Comparison of ENCODE assay signal across 9 cellular contexts in the genomic region with DNA sequence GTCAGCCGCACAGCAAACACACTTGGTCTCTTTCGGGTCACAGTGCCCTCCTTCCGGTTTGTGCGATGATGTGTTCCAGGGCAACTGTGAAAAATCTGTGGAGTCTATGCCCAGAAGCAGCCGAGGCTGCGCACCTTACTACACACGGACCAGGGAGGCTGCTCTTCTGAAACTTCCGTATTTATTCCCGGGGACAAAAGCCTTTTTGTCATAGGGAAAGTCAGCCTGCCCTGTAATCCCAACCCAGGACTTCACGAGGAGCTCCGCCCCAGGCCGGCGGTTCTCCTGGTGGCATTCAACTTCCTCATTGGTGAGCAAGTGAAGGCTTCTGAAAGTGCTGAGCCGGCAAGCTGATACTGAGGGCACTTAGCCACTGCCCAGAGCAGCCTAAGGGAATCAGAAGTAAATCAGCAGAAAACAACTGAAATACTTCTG.
DNase-seq lines count a peak whose midpoint lies in the region; ATAC-seq, FAIRE-seq and TF ChIP-seq lines count a peak whose summit lies in the region.
"Had no signal": no experiment of that assay in that cellular context is flagged by ENCODE, and none has a peak within 500 bp of the region (broad histone marks: within the 10 kb centered on the region; RNA-seq: fewer than 3 reads in every experiment).

No MANE protein-coding gene starts in this region.

- no peak for FAIRE-seq in H1 (lab: Jason Lieb, UNC)

- H3K9ac ChIP-seq in PC-3 (ENCODE audit: low read length) (peak overlapping the region; percentile 68), H1 (replicated peaks in 1 of 4; ENCODE audit: extremely low read depth in 1 of 4, low read depth in 3 of 4, low read length in 3 of 4) (no peak overlapping the region)

- POLR2A ChIA-PET in PC-3 (lab: Charles Lee; ENCODE audit: unreplicated experiment) (interaction anchor here (0.6 to 1.0 kb wide), 4 partner anchors 16 to 831 kb away, joined by 4 to 8 read pairs (median 5); no protein-coding TSS in a partner anchor), H1 (lab: Charles Lee; ENCODE audit: partially characterized antibody) (interaction anchor here (1.3 to 1.8 kb wide), 4 partner anchors 14 to 46 kb away, joined by 3 to 7 read pairs (median 4); no protein-coding TSS in a partner anchor)

- H4K20me1 ChIP-seq in PC-3 (ENCODE audit: low read length) (no peaks in the 10 kb centered on the region), H1 (replicated peaks in 1 of 2; ENCODE audit: control insufficient read depth in 1 of 2, insufficient read depth in 2 of 2, low read length in 2 of 2) (no peaks in the 10 kb centered on the region)

- no peak overlapping the region for H3K4ac ChIP-seq in H1 (replicated peaks; ENCODE audit: insufficient read length, low read depth, low read length)

- no peak overlapping the region for H3K56ac ChIP-seq in H1 (replicated peaks; ENCODE audit: insufficient read length, low read depth, low read length)

- no peaks in the 10 kb centered on the region for H3F3A ChIP-seq in PC-3 (ENCODE audit: low read length, unreplicated experiment)

- peak overlapping the region; percentile 43 for H3K4me3 ChIP-seq in PC-3 (ENCODE audit: low read length)
- peak overlapping the region in 3 of 4 experiments; percentile 11 to 34 (median 17); a peak in 6 of 8 replicates for H3K4me3 ChIP-seq in H1 (ENCODE audit: extremely low read depth in 1 of 4, insufficient read depth in 2 of 4, low read depth in 3 of 4, low read length in 4 of 4)
- H3K4me3 ChIP-seq: cardiac muscle cell had no signal

- no peak overlapping the region for H2BK15ac ChIP-seq in H1 (ENCODE audit: low read length)

- H2AFZ ChIP-seq in PC-3 (ENCODE audit: low read length) (peak overlapping the region; percentile 83), H1 (ENCODE audit: low read length) (peak overlapping the region; percentile 86; the same call in 1 of the 2 replicates)

- ATAC-seq in Right ventricle myocardium superior (ENCODE audit: poor library complexity) (peak; percentile 87), PC-3 (peak; percentile 68), GM21360 (IDR thresholded peaks at IDR 0.05; ENCODE audit: unreplicated experiment) (no peak)

- TF ChIP-seq EP300 in H1 (IDR thresholded peaks at IDR 0.05; ENCODE audit: borderline replicate concordance in 1 of 2, low read depth in 2 of 2, low read length in 2 of 2) = no peak

- H3K23me2 ChIP-seq in H1 (ENCODE audit: low read depth, low read length) = no peaks in the 10 kb centered on the region

- H3K79me1 ChIP-seq in H1 (ENCODE audit: low read depth, low read length) = no peaks in the 10 kb centered on the region

- TF ChIP-seq CTCF in PC-3 (conservative IDR thresholded peaks at IDR 0.05; ENCODE audit: low read depth, low read length) (no peak), H1 (IDR thresholded peaks at IDR 0.05; ENCODE audit: control extremely low read depth in 1 of 3, insufficient read depth in 1 of 3, low read depth in 1 of 3, low read length in 3 of 3) (no peak)

- H3K27me3 ChIP-seq in PC-3 (ENCODE audit: low read length) = no peaks in the 10 kb centered on the region
- no peaks in the 10 kb centered on the region; a peak in 1 of 7 replicates for H3K27me3 ChIP-seq in H1 (replicated peaks in 1 of 4; ENCODE audit: control insufficient read depth in 3 of 4, extremely low read depth in 1 of 4, insufficient read depth in 3 of 4, low read length in 3 of 4)
- H3K27me3 ChIP-seq: cardiac muscle cell had no signal

- H2AK5ac ChIP-seq in H1 (ENCODE audit: low read depth, low read length) = peak overlapping the region; percentile 2; the same call in 1 of the 2 replicates

- H3K4me1 ChIP-seq in PC-3 (ENCODE audit: insufficient read depth, low read length) = peaks cover 48% of the 10 kb centered on the region
- H3K4me1 ChIP-seq in H1 (replicated peaks in 1 of 4; ENCODE audit: control insufficient read depth in 3 of 4, insufficient read depth in 4 of 4, low read length in 3 of 4) = peaks cover 8 to 23% (median 19%) of the 10 kb centered on the region in 4 experiments

- no peaks in the 10 kb centered on the region for H3K9me2 ChIP-seq in PC-3 (replicated peaks; ENCODE audit: low read length)

- H2BK20ac ChIP-seq in H1 (ENCODE audit: low read length) = peak overlapping the region; percentile 44; the same call in 1 of the 2 replicates

- peak overlapping the region; percentile 57 for H4K91ac ChIP-seq in H1 (replicated peaks; ENCODE audit: insufficient read length, low read length)

- peak overlapping the region; percentile 76 for H3K4me2 ChIP-seq in PC-3 (ENCODE audit: low read length)
- H3K4me2 ChIP-seq in H1 (ENCODE audit: insufficient read depth in 1 of 2, low read depth in 2 of 2, low read length in 2 of 2) = peak overlapping the region; percentile 59 to 67

- H3K79me2 ChIP-seq in PC-3 (ENCODE audit: low read length) (peaks cover 8% of the 10 kb centered on the region; the same call in 1 of the 2 replicates), H1 (ENCODE audit: control insufficient read depth in 1 of 2, insufficient read depth in 2 of 2, low read length in 2 of 2) (no peaks in the 10 kb centered on the region)

- TF ChIP-seq POLR2A in H1 (IDR thresholded peaks at IDR 0.05; ENCODE audit: control extremely low read depth in 1 of 2, low read depth in 2 of 2, low read length in 2 of 2) = no peak

- peak overlapping the region; percentile 95 for H3K27ac ChIP-seq in PC-3 (ENCODE audit: low read length)
- peak overlapping the region; percentile 66; the same call in 1 of the 2 replicates for H3K27ac ChIP-seq in H1 (ENCODE audit: low read depth, low read length)
- H3K27ac ChIP-seq: cardiac muscle cell had no signal

- 62% methylated on average over 14 of the region's 14 CpGs; no CpG with 5 or more reads in 1 of the 2 experiments for WGBS in H1 (ENCODE audit: extremely low coverage in 1 of 2, insufficient coverage in 1 of 2, insufficient read length in 1 of 2, insufficient replicate concordance in 2 of 2, low coverage in 1 of 2, low lambda C conversion rate in 2 of 2, missing lambda C conversion rate in 1 of 2), 2 experiments

- peak overlapping the region; percentile 37; the same call in 1 of the 2 replicates for H2BK5ac ChIP-seq in H1 (ENCODE audit: low read depth, low read length)

- intact Hi-C loops in Right ventricle myocardium superior (cut with DNase I) = no loop called here
- intact Hi-C loops in cardiac septum (cut with DNase I) = no loop called here
- intact Hi-C loops in PC-3 (cut with micrococcal nuclease) = loop anchor here (1.0 to 2.0 kb wide), 4 partner anchors 37 to 409 kb away; no protein-coding TSS in a partner anchor

- no TSS peak for BruUV-seq in PC-3 (replicated peaks; lab: Mats Ljungman, UMichigan)

- H3K14ac ChIP-seq in H1 (ENCODE audit: insufficient read length) = no peak overlapping the region

- peak; percentile 81 for DNase-seq in Right ventricle myocardium superior
- no peak for DNase-seq in cardiac septum (ENCODE audit: low spot score)
- DNase-seq in PC-3 = peak; percentile 71
- no peak for DNase-seq in H1 (ENCODE audit: low read depth in 1 of 2, low spot score in 2 of 2)
- peak; percentile 84 for DNase-seq in myocyte (ENCODE audit: low read depth)
- no peak for DNase-seq in stimulated activated CD4-positive, alpha-beta T cell treated with anti-CD3 and anti-CD28 coated beads, Interleukin-4, amount 100 ng/mL, for 4 hours
- no peak for DNase-seq in cerebellar nuclear complex (lab: John Stamatoyannopoulos, UW)

- H4K5ac ChIP-seq in H1 (ENCODE audit: insufficient read length, low read depth, low read length) = no peak overlapping the region

- no peaks in the 10 kb centered on the region for H3K9me3 ChIP-seq in PC-3 (ENCODE audit: low read length)
- no peaks in the 10 kb centered on the region for H3K9me3 ChIP-seq in H1 (ENCODE audit: insufficient read depth in 2 of 2, low read depth in 1 of 2, low read length in 1 of 2)

- peak overlapping the region; percentile 70 for H2BK12ac ChIP-seq in H1 (ENCODE audit: low read depth, low read length)

- H4K8ac ChIP-seq in H1 (ENCODE audit: extremely low read depth, insufficient read depth, low read length) = peak overlapping the region; percentile 29; the same call in 1 of the 2 replicates

- no peak for TF ChIP-seq RAD21 in H1 (IDR thresholded peaks at IDR 0.05 in 1 of 2, conservative IDR thresholded peaks at IDR 0.05 in 1 of 2; ENCODE audit: low read depth in 2 of 2, low read length in 2 of 2)

- H3K36me3 ChIP-seq in PC-3 (ENCODE audit: low read depth, low read length) = no peaks in the 10 kb centered on the region
- no peaks in the 10 kb centered on the region for H3K36me3 ChIP-seq in H1 (ENCODE audit: control insufficient read depth in 2 of 4, insufficient read depth in 4 of 4, low read length in 3 of 4)
- H3K36me3 ChIP-seq: cardiac muscle cell had no signal

- H3K18ac ChIP-seq in H1 (ENCODE audit: extremely low read depth, low read length) = peak overlapping the region; percentile 26; the same call in 1 of the 2 replicates

- H2BK120ac ChIP-seq in H1 (replicated peaks; ENCODE audit: low read depth, low read length) = peak overlapping the region; percentile 22

- CTCF ChIA-PET in PC-3 (lab: Charles Lee) = interaction anchor here (0.8 to 1.4 kb wide), 5 partner anchors 18 to 417 kb away, joined by 3 to 7 read pairs (median 4); no protein-coding TSS in a partner anchor
- CTCF ChIA-PET in H1 (lab: Charles Lee; ENCODE audit: partially characterized antibody) = interaction anchor here (0.9 to 1.9 kb wide), 4 partner anchors 13 to 64 kb away, joined by 3 to 4 read pairs (median 4); no protein-coding TSS in a partner anchor

- H3K23ac ChIP-seq in H1 (ENCODE audit: insufficient read length) = no peak overlapping the region

TF ChIP-seq in H1, 55 proteins besides CTCF, POLR2A, EP300 and RAD21:
- TF ChIP-seq ASH2L (IDR thresholded peaks at IDR 0.05; ENCODE audit: low read length) = no peak
- peak; percentile 73; the same call in 1 of the 2 replicates for TF ChIP-seq MAFK (IDR thresholded peaks at IDR 0.05; ENCODE audit: low read depth, low read length)

Comparison
In these comparisons a context has a peak if more than half of its experiments do, and no peak if none do; other contexts are left out.
1. DNase-seq: peak in Right ventricle myocardium superior (single experiment), PC-3 (single experiment) and myocyte (single experiment); none in cardiac septum (single experiment), H1 (0 of 2), stimulated activated CD4-positive, alpha-beta T cell treated with anti-CD3 and anti-CD28 coated beads, Interleukin-4, amount 100 ng/mL, for 4 hours (0 of 2) and cerebellar nuclear complex (0 of 2).